ENCODE assay signal across 1 cellular context in genomic region chr21:44818636-44819011, GRCh38.
A peak's percentile ranks its signal among the peaks of the same experiment; 100 is the strongest.
TF ChIP-seq lines count a peak whose summit lies in the region.

No MANE protein-coding gene starts in this region.

TF ChIP-seq in K562, 482 proteins besides CTCF, POLR2A, EP300 and RAD21 (continued from another document):
- no peak for TF ChIP-seq E4F1 (CRISPR knock-in tag; IDR thresholded peaks at IDR 0.05; ENCODE audit: borderline replicate concordance)
- no peak for TF ChIP-seq PHB (CRISPR knock-in tag; IDR thresholded peaks at IDR 0.05)
- no peak for TF ChIP-seq ZNF584 (CRISPR knock-in tag; IDR thresholded peaks at IDR 0.05; ENCODE audit: low read depth)
- peak in 1 of 3 experiments; percentile 3 for TF ChIP-seq YY1 (IDR thresholded peaks at IDR 0.05; ENCODE audit: borderline replicate concordance in 1 of 3, control insufficient read depth in 1 of 3, extremely low read depth in 1 of 3, insufficient read depth in 3 of 3, insufficient read length in 1 of 3, insufficient replicate concordance in 2 of 3, low read depth in 1 of 3, low read length in 2 of 3)
- TF ChIP-seq ZFP30 (CRISPR knock-in tag; IDR thresholded peaks at IDR 0.05; ENCODE audit: borderline replicate concordance): no peak
- no peak; the same call in 1 of the 2 replicates for TF ChIP-seq ZC3H4 (CRISPR knock-in tag; IDR thresholded peaks at IDR 0.05; ENCODE audit: borderline replicate concordance)
- TF ChIP-seq EWSR1 (IDR thresholded peaks at IDR 0.05; ENCODE audit: borderline replicate concordance, low read depth, partially characterized antibody): no peak
- no peak for TF ChIP-seq MEF2A (IDR thresholded peaks at IDR 0.05; ENCODE audit: control insufficient read depth, low read depth, low read length)
- no peak for TF ChIP-seq ZNF76 (CRISPR knock-in tag; IDR thresholded peaks at IDR 0.05; ENCODE audit: borderline replicate concordance)
- TF ChIP-seq RFX5 (IDR thresholded peaks at IDR 0.05; ENCODE audit: low read depth, low read length): no peak
- 0 out of 2 replicates have a peak, but pooled peaks have one; percentile 50 for TF ChIP-seq CAMTA2 (CRISPR knock-in tag; conservative IDR thresholded peaks at IDR 0.05)
- no peak for TF ChIP-seq ELF4 (CRISPR knock-in tag; IDR thresholded peaks at IDR 0.05)
- 0 out of 2 replicates have a peak, but pooled peaks have one; percentile 52 for TF ChIP-seq FOXK1 (CRISPR knock-in tag; IDR thresholded peaks at IDR 0.05; ENCODE audit: borderline replicate concordance)
- TF ChIP-seq PRPF4 (IDR thresholded peaks at IDR 0.05; ENCODE audit: insufficient read depth, low read depth, low read length, poor library complexity, severe bottlenecking): peak; percentile 48
- TF ChIP-seq ETV5 (CRISPR knock-in tag; IDR thresholded peaks at IDR 0.05; ENCODE audit: low read depth): no peak
- no peak for TF ChIP-seq ARID1B (IDR thresholded peaks at IDR 0.05)
- 0 out of 2 replicates have a peak, but pooled peaks have one; percentile 48 for TF ChIP-seq MBD1 (CRISPR knock-in tag; IDR thresholded peaks at IDR 0.05)
- no peak for TF ChIP-seq FOXJ3 (CRISPR knock-in tag; IDR thresholded peaks at IDR 0.05)
- no peak for TF ChIP-seq ZBTB40 (IDR thresholded peaks at IDR 0.05)
- no peak for TF ChIP-seq ZBTB40 (CRISPR knock-in tag; IDR thresholded peaks at IDR 0.05)
- TF ChIP-seq ZBTB26 (CRISPR knock-in tag; IDR thresholded peaks at IDR 0.05): no peak
- peak; percentile 97 for TF ChIP-seq ZBTB33 (CRISPR knock-in tag; IDR thresholded peaks at IDR 0.05)
- TF ChIP-seq ZNF639 (CRISPR knock-in tag; conservative IDR thresholded peaks at IDR 0.05 in 1 of 2, IDR thresholded peaks at IDR 0.05 in 1 of 2): no peak
- no peak for TF ChIP-seq POLR2B (IDR thresholded peaks at IDR 0.05; ENCODE audit: low read depth, partially characterized antibody)
- no peak for TF ChIP-seq NCOR1 (IDR thresholded peaks at IDR 0.05)
- no peak for TF ChIP-seq FOXJ2 (tag; IDR thresholded peaks at IDR 0.05)
- no peak for TF ChIP-seq ZNF280B (CRISPR knock-in tag; IDR thresholded peaks at IDR 0.05)
- no peak for TF ChIP-seq PYGO2 (tag; IDR thresholded peaks at IDR 0.05)
- peak; percentile 84 for TF ChIP-seq PCBP1 (IDR thresholded peaks at IDR 0.05; ENCODE audit: low read depth, low read length, poor library complexity, severe bottlenecking)
- no peak for TF ChIP-seq ZBTB17 (CRISPR knock-in tag; IDR thresholded peaks at IDR 0.05)
